ENCODE assay signal across 11 cellular contexts in the genomic region with DNA sequence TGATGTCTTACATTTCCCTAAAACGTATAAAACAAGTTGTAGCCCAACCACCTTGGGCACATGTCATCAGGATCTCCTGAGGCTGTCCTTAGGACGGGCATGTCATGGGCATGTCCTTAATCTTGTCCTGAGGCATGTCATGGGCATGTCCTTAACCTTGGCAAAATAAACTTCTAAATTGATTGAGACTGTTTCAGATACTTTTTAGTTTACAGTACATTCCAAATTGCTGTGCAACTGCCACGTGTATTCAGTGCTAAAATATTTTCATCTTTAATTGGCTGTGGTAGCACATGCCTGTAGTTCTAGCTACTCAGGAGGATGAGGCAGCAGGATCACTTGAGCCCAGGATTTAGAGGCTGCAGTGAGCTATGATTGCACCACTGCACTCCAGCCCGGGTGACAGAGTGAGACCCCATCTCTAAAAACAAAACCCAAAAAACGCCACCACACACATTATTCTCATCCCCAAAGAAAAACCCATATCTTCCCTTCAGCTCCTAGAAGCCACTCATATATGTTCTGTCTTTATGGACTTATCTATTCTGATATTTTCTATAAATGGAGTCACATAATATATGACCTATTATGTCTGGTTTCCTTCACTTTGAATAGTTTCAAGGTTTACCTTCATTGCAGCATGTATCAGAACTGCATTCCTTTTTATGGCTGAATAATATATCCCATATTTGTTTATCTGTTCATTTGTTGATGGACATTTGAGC.
DNase-seq lines count a peak whose midpoint lies in the region; ATAC-seq lines count a peak whose summit lies in the region.
"Had no signal": no experiment of that assay in that cellular context is flagged by ENCODE, and none has a peak within 500 bp of the region (broad histone marks: within the 10 kb centered on the region; RNA-seq: fewer than 3 reads in every experiment).

No MANE protein-coding gene starts in this region.

- peak; percentile 37 for ATAC-seq in GM18508 (IDR thresholded peaks at IDR 0.05; ENCODE audit: insufficient read depth, unreplicated experiment)
- ATAC-seq in GM21390 (IDR thresholded peaks at IDR 0.05; ENCODE audit: unreplicated experiment), result peak; percentile 53
- ATAC-seq in HG03060 (IDR thresholded peaks at IDR 0.05; ENCODE audit: low read depth, unreplicated experiment), result peak; percentile 24
- ATAC-seq in activated T-helper 17 cell treated with anti-CD3 and anti-CD28 coated beads, Interleukin-2, amount 50 U/mL, for 72 hours (replicated peaks), result peak; percentile 10

- peak overlapping the region; percentile 40 for H3K27ac Mint-ChIP-seq in activated T-helper 17 cell treated with anti-CD3 and anti-CD28 coated beads, Interleukin-2, amount 50 U/mL, for 72 hours

- peaks cover 12% of the 10 kb centered on the region for H3K4me1 Mint-ChIP-seq in activated T-helper 17 cell treated with anti-CD3 and anti-CD28 coated beads, Interleukin-2, amount 50 U/mL, for 72 hours

- no peaks in the 10 kb centered on the region for H3K36me3 Mint-ChIP-seq in activated T-helper 17 cell treated with anti-CD3 and anti-CD28 coated beads, Interleukin-2, amount 50 U/mL, for 72 hours (ENCODE audit: low read depth)

- H3K9me3 Mint-ChIP-seq in activated T-helper 17 cell treated with anti-CD3 and anti-CD28 coated beads, Interleukin-2, amount 50 U/mL, for 72 hours, result peaks cover 14% of the 10 kb centered on the region

- DNase-seq in NCI-H2171 treated with DMSO at 0.1 percent for 48 hours (lab: John Stamatoyannopoulos, UW), result no peak
- no peak for DNase-seq in NCI-H1694 (lab: John Stamatoyannopoulos, UW)
- DNase-seq in cortex of kidney (lab: John Stamatoyannopoulos, UW), result no peak
- DNase-seq in NCI-H526 (lab: John Stamatoyannopoulos, UW), result no peak
- DNase-seq: activated CD4-positive, alpha-beta T cell treated with anti-CD3 and anti-CD28 coated beads for 48 hours; NCI-H1417 treated with DMSO at 0.1 percent for 48 hours; Right ventricle myocardium superior had no signal

- H3K27me3 Mint-ChIP-seq in activated T-helper 17 cell treated with anti-CD3 and anti-CD28 coated beads, Interleukin-2, amount 50 U/mL, for 72 hours, result no peaks in the 10 kb centered on the region

- H3K4me3 Mint-ChIP-seq in activated T-helper 17 cell treated with anti-CD3 and anti-CD28 coated beads, Interleukin-2, amount 50 U/mL, for 72 hours, result peak overlapping the region; percentile 16
